In the genomic region with DNA sequence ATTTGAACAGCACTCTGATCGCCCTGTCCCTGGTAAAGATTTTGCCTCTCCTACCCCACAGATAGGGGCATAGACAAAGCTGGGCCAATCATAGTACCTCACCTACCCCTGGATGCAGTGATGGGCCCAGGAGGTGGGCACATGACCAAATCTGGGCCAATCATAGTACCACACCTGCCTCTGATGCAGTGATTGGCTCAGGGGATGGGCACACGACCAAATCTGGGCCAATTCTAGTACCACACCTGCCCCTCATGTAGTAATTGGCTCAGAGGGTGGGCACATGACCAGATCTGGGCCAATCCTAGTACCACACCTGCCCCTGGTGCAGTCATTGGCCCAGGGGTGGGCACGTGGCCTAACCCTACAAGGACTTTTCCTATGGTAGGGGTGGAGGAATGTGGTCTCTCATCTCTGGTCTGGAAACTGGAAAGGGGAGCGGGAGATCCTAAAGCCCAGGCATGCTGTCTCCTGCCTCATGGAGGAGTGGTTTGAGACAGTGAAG, we compare ENCODE assay signal across 15 cellular contexts. TPM values are rescaled to one million over a fixed set of nuclear protein-coding genes. Genes with fewer than 3 reads are reported as not detected.
DNase-seq lines count a peak whose midpoint lies in the region; ATAC-seq and TF ChIP-seq lines count a peak whose summit lies in the region.
"Had no signal": no experiment of that assay in that cellular context is flagged by ENCODE, and none has a peak within 500 bp of the region (broad histone marks: within the 10 kb centered on the region; RNA-seq: fewer than 3 reads in every experiment).

No MANE protein-coding gene starts in this region.

- H3K23ac ChIP-seq in mesenchymal stem cell (ENCODE audit: low read length in 2 of 2): no peak overlapping the region

- peak overlapping the region; percentile 79 to 93 for H2BK12ac ChIP-seq in mesenchymal stem cell (ENCODE audit: low read length in 2 of 2)

- H3K36me3 ChIP-seq in left ventricle myocardium inferior (no peaks in the 10 kb centered on the region), OCI-LY7 (ENCODE audit: insufficient read depth, low read length) (no peaks in the 10 kb centered on the region; the same call in 1 of the 2 replicates), mesenchymal stem cell (ENCODE audit: control insufficient read depth in 1 of 2, insufficient read depth in 2 of 2, low read depth in 1 of 2, low read length in 2 of 2) (no peaks in the 10 kb centered on the region), upper lobe of left lung (no peaks in the 10 kb centered on the region)

- H3K9me3 ChIP-seq in left ventricle myocardium inferior (replicated peaks) (peaks cover 4% of the 10 kb centered on the region), OCI-LY7 (ENCODE audit: low read length) (peaks cover 11% of the 10 kb centered on the region; the same call in 1 of the 2 replicates), mesenchymal stem cell (ENCODE audit: control insufficient read depth, low read length) (peaks cover 5% of the 10 kb centered on the region), upper lobe of left lung (no peaks in the 10 kb centered on the region)
- H3K9me3 ChIP-seq: body of pancreas had no signal

- TF ChIP-seq EP300 in upper lobe of left lung (IDR thresholded peaks at IDR 0.05): no peak

- no peak overlapping the region for H3K4me3 ChIP-seq in left ventricle myocardium inferior
- no peak overlapping the region for H3K4me3 ChIP-seq in OCI-LY7 (ENCODE audit: low read depth, low read length, poor library complexity, severe bottlenecking)
- no peak overlapping the region for H3K4me3 ChIP-seq in mesenchymal stem cell (ENCODE audit: insufficient read depth in 1 of 2, low read depth in 1 of 2, low read length in 2 of 2)
- no peak overlapping the region for H3K4me3 ChIP-seq in upper lobe of left lung
- H3K4me3 ChIP-seq: body of pancreas, lung had no signal

- no peaks in the 10 kb centered on the region for H4K20me1 ChIP-seq in OCI-LY7 (ENCODE audit: insufficient read depth, low read length)

- H3K4me2 ChIP-seq in OCI-LY7 (ENCODE audit: low read length) (peak overlapping the region; percentile 72; the same call in 1 of the 2 replicates), mesenchymal stem cell (ENCODE audit: low read length, poor library complexity, severe bottlenecking) (no peak overlapping the region)

- CTCF ChIA-PET in OCI-LY7 (lab: Charles Lee; ENCODE audit: unreplicated experiment): no interaction called here

- H3K4me1 ChIP-seq in left ventricle myocardium inferior (peaks cover 83% of the 10 kb centered on the region), OCI-LY7 (ENCODE audit: insufficient read depth, low read length, poor library complexity, severe bottlenecking) (peaks cover 83% of the 10 kb centered on the region), mesenchymal stem cell (ENCODE audit: control insufficient read depth, insufficient read depth, low read depth, low read length) (peaks cover 5% of the 10 kb centered on the region), upper lobe of left lung (peaks cover 43 to 57% (median 48%) of the 10 kb centered on the region in 4 donors)

- WGBS in mesenchymal stem cell: 91% methylated on average over 4 of the region's 4 CpGs
- 93 to 100% methylated on average over 2 to 4 of the region's 4 CpGs for WGBS in upper lobe of left lung, 2 donors

- H2AFZ ChIP-seq in OCI-LY7 (ENCODE audit: low read length): peak overlapping the region; percentile 59; the same call in 1 of the 2 replicates
- no peak overlapping the region for H2AFZ ChIP-seq in mesenchymal stem cell (ENCODE audit: low read depth, low read length)

- no peaks in the 10 kb centered on the region for H3K79me1 ChIP-seq in mesenchymal stem cell (replicated peaks; ENCODE audit: low read length, poor library complexity, severe bottlenecking)

- H3K27me3 ChIP-seq in left ventricle myocardium inferior (ENCODE audit: low read depth) (no peaks in the 10 kb centered on the region), mesenchymal stem cell (ENCODE audit: control insufficient read depth in 1 of 2, insufficient read depth in 1 of 2, low read length in 2 of 2) (no peaks in the 10 kb centered on the region), upper lobe of left lung (no peaks in the 10 kb centered on the region)
- H3K27me3 ChIP-seq: body of pancreas had no signal

- peak overlapping the region in 1 of 2 experiments; percentile 44 for H3K14ac ChIP-seq in mesenchymal stem cell (ENCODE audit: low read length in 2 of 2)

- intact Hi-C loops in left ventricle myocardium inferior (cut with micrococcal nuclease): no loop called here
- intact Hi-C loops in cardiac septum (cut with DNase I): no loop called here
- intact Hi-C loops in OCI-LY7 (cut with micrococcal nuclease; ENCODE audit: unreplicated experiment): no loop called here

- no peak overlapping the region for H4K8ac ChIP-seq in mesenchymal stem cell (ENCODE audit: low read length)

- no peaks in the 10 kb centered on the region for H3K79me2 ChIP-seq in OCI-LY7 (ENCODE audit: insufficient read depth, low read depth, low read length)

- H3K4ac ChIP-seq in mesenchymal stem cell (ENCODE audit: low read depth in 1 of 2, low read length in 2 of 2): peak overlapping the region in 1 of 2 experiments; percentile 32

- TF ChIP-seq CTCF in left ventricle myocardium inferior (IDR thresholded peaks at IDR 0.05; ENCODE audit: borderline replicate concordance) (no peak), OCI-LY7 (conservative IDR thresholded peaks at IDR 0.05; ENCODE audit: low read length) (no peak), upper lobe of left lung (IDR thresholded peaks at IDR 0.05) (no peak)

- H3K9me2 ChIP-seq in OCI-LY7 (ENCODE audit: insufficient read depth, low read length): no peaks in the 10 kb centered on the region

- no peak overlapping the region for H3K9ac ChIP-seq in mesenchymal stem cell (ENCODE audit: low read length)

- peak overlapping the region; percentile 90 for H3K27ac ChIP-seq in left ventricle myocardium inferior (replicated peaks)
- H3K27ac ChIP-seq in OCI-LY7 (ENCODE audit: low read depth, low read length, poor library complexity, severe bottlenecking): peak overlapping the region; percentile 85
- H3K27ac ChIP-seq in mesenchymal stem cell (ENCODE audit: low read length, poor library complexity, severe bottlenecking): no peak overlapping the region
- H3K27ac ChIP-seq in upper lobe of left lung: peak overlapping the region; percentile 27 to 68 (median 50)

- POLR2A ChIA-PET in OCI-LY7 (lab: Charles Lee): no interaction called here

- TF ChIP-seq POLR2A in upper lobe of left lung (IDR thresholded peaks at IDR 0.05): no peak

- no peak overlapping the region for H2AK5ac ChIP-seq in mesenchymal stem cell (ENCODE audit: low read length, severe bottlenecking)

- DNase-seq in left ventricle myocardium inferior (no peak), cardiac septum (ENCODE audit: low spot score) (no peak), OCI-LY7 (ENCODE audit: low spot score) (peak; percentile 27), mesenchymal stem cell (no peak), upper lobe of left lung (no peak), NCI-H1436 (lab: John Stamatoyannopoulos, UW) (no peak), iPS-NIHi11 (ENCODE audit: low spot score) (no peak)
- DNase-seq in stimulated activated naive CD8-positive, alpha-beta T cell treated with anti-CD3 and anti-CD28 coated beads, Interleukin-15, Interleukin-2, amounts not matched to agents 100 U/mL and 50 U/mL, for 24 hours: no peak
- DNase-seq: activated CD8-positive, alpha-beta memory T cell treated with anti-CD3 and anti-CD28 coated beads, Interleukin-2, amount 50 U/mL, for 48 hours; activated naive CD4-positive, alpha-beta T cell treated with anti-CD3 and anti-CD28 coated beads for 36 hours; body of pancreas; NCI-H2107; NCI-H82; stimulated activated naive CD8-positive, alpha-beta T cell treated with anti-CD3 and anti-CD28 coated beads, Interleukin-15, amount 100 ng/mL, for 72 hours had no signal

- no peak overlapping the region for H2BK5ac ChIP-seq in mesenchymal stem cell (ENCODE audit: low read depth, low read length, poor library complexity, severe bottlenecking)

- H2BK15ac ChIP-seq in mesenchymal stem cell (ENCODE audit: low read depth, poor library complexity, severe bottlenecking): peak overlapping the region; percentile 85

- no peak overlapping the region for H2BK120ac ChIP-seq in mesenchymal stem cell (ENCODE audit: low read depth, low read length)

- no TSS peak for BruUV-seq in OCI-LY7 (replicated peaks; lab: Mats Ljungman, UMichigan)

- ATAC-seq in upper lobe of left lung (ENCODE audit: low FRiP score in 2 of 2): no peak
- no peak for ATAC-seq in stimulated activated naive CD8-positive, alpha-beta T cell treated with anti-CD3 and anti-CD28 coated beads, Interleukin-15, Interleukin-2, amounts not matched to agents 100 U/mL and 50 U/mL, for 24 hours
- ATAC-seq: stimulated activated naive CD8-positive, alpha-beta T cell treated with anti-CD3 and anti-CD28 coated beads, Interleukin-15, amount 100 ng/mL, for 72 hours had no signal

- H4K91ac ChIP-seq in mesenchymal stem cell (ENCODE audit: low read length): peak overlapping the region; percentile 73

- H3K18ac ChIP-seq in mesenchymal stem cell (ENCODE audit: low read depth in 1 of 2, low read length in 2 of 2): peak overlapping the region; percentile 28

RNA-seq across cellular contexts. Expression of gene MEF2A, which starts 56.9 kb away (rescaled TPM):
- 152 TPM for total RNA-seq in left ventricle myocardium inferior
- total RNA-seq in cardiac septum: 195 TPM
- total RNA-seq in OCI-LY7 (2014; rRNA removed; shearing (Covaris generic)): 27.3 and 28.0 TPM in 2 replicates
- 33.5 and 38.2 TPM in 2 replicates for total RNA-seq in OCI-LY7 (2022)
- polyA plus RNA-seq in mesenchymal stem cell (2013, experiment 1 of 2): 26.0 TPM
- 25.6 TPM for polyA plus RNA-seq in mesenchymal stem cell (2013, experiment 2 of 2)
- 10 to 100 TPM; 54.9 to 89.1 (median 75.2) TPM for total RNA-seq in upper lobe of left lung
